Comparison of ENCODE assay signal across 33 cellular contexts in the genomic region with DNA sequence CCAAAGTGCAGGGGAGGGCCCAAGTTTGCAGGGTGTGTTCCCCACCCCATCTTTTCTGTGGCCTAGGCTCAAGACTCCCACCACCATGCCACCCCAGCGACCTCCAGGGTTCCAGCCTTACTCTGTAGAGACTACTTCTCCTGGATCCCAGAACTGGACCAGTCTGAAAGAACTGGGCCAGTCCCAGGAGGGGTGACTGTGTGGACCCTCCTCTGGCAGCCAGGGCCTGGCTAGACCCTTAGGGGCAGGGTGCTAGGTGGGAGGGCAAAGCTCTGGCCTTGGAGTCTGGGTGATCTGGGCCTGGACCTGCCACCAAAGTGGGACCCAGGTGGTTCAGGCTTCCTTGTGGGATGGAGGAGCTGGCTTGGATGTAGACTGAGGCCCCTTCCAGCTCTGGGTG. TPM values are rescaled to one million over a fixed set of nuclear protein-coding genes. Genes with fewer than 3 reads are reported as not detected.
DNase-seq lines count a peak whose midpoint lies in the region; ATAC-seq and TF ChIP-seq lines count a peak whose summit lies in the region.
"Had no signal": no experiment of that assay in that cellular context is flagged by ENCODE, and none has a peak within 500 bp of the region (broad histone marks: within the 10 kb centered on the region; RNA-seq: fewer than 3 reads in every experiment).

No MANE protein-coding gene starts in this region.

- DNase-seq in H9 (peak; percentile 7), adrenal gland (peak in 2 of 7 donors; percentile 17 to 38), mesenteric fat pad (ENCODE audit: low spot score) (peak; percentile 64), stomach (peak; percentile 11), COLO668 (lab: John Stamatoyannopoulos, UW; ENCODE audit: unreplicated experiment) (no peak), NCI-H748 (lab: John Stamatoyannopoulos, UW; ENCODE audit: unreplicated experiment) (no peak)
- DNase-seq: activated CD4-positive, alpha-beta T cell treated with anti-CD3 and anti-CD28 coated beads for 4 hours; activated CD8-positive, alpha-beta T cell treated with anti-CD3 and anti-CD28 coated beads, Interleukin-2, amount 10 ng/mL, durations not matched to agents 7 days and 5 days; activated effector memory CD4-positive, alpha-beta T cell treated with anti-CD3 and anti-CD28 coated beads, Interleukin-2, amount 50 U/mL, for 16 hours; activated naive CD8-positive, alpha-beta T cell treated with anti-CD3 and anti-CD28 coated beads, Interleukin-2, amount 10 ng/mL, durations not matched to agents 7 days and 5 days; activated T-cell treated with anti-CD3 and anti-CD28 coated beads, Interleukin-2, amount 50 U/mL, for 24 hours; esophagus squamous epithelium; foreskin keratinocyte; left colon; NCI-H510A; stimulated activated CD4-positive, alpha-beta T cell treated with anti-CD3 and anti-CD28 coated beads, Interleukin-4, amount 100 ng/mL, for 1 hour; T1000; upper lobe of left lung had no signal

- H3K9me3 Mint-ChIP-seq in H9, result no peaks in the 10 kb centered on the region
- H3K9me3 Mint-ChIP-seq: activated naive CD8-positive, alpha-beta T cell treated with anti-CD3 and anti-CD28 coated beads, Interleukin-2, amount 10 ng/mL, durations not matched to agents 7 days and 5 days; activated T-cell treated with anti-CD3 and anti-CD28 coated beads, Interleukin-2, amount 50 U/mL, for 24 hours; central memory CD8-positive, alpha-beta T cell; memory B cell had no signal

- no peaks in the 10 kb centered on the region for H3K79me2 ChIP-seq in H9 (ENCODE audit: insufficient read depth, low read length)

- H3K4me1 ChIP-seq in H9 (ENCODE audit: insufficient read depth, low read length) (no peaks in the 10 kb centered on the region; the same call in 1 of the 2 replicates), adrenal gland (replicated peaks in 1 of 2) (peaks cover 0 to 39% of the 10 kb centered on the region in 2 donors), stomach (peaks cover 0 to 13% (median 4%) of the 10 kb centered on the region in 4 donors)
- H3K4me1 ChIP-seq: BLaER1 treated with 17β-estradiol and CSF1 and Interleukin-3, amounts not matched to agents 10 nM and 100 nM; esophagus squamous epithelium; foreskin keratinocyte; upper lobe of left lung had no signal

- H3K4me3 ChIP-seq in adrenal gland (no peak overlapping the region), stomach (no peak overlapping the region)
- H3K4me3 ChIP-seq: BLaER1 treated with 17β-estradiol and CSF1 and Interleukin-3, amounts not matched to agents 10 nM and 100 nM; esophagus squamous epithelium; upper lobe of left lung had no signal

- no peak for TF ChIP-seq POLR2A in adrenal gland (IDR thresholded peaks at IDR 0.05)
- TF ChIP-seq POLR2A in stomach (IDR thresholded peaks at IDR 0.05), result no peak

- H3K36me3 ChIP-seq in adrenal gland (replicated peaks in 1 of 2) (no peaks in the 10 kb centered on the region), stomach (no peaks in the 10 kb centered on the region)
- H3K36me3 ChIP-seq: BLaER1 treated with 17β-estradiol and CSF1 and Interleukin-3, amounts not matched to agents 10 nM and 100 nM; esophagus squamous epithelium; upper lobe of left lung had no signal

- no peak overlapping the region for H4K91ac ChIP-seq in H9 (ENCODE audit: insufficient read length, low read depth, low read length)

- no peak overlapping the region for H3K14ac ChIP-seq in H9 (ENCODE audit: insufficient read depth, low read length)

- H4K20me1 ChIP-seq in H9 (ENCODE audit: control insufficient read depth, insufficient read depth, insufficient read length), result no peaks in the 10 kb centered on the region
- H4K20me1 ChIP-seq: BLaER1 treated with 17β-estradiol and CSF1 and Interleukin-3, amounts not matched to agents 10 nM and 100 nM had no signal

- no peak overlapping the region for H3K18ac ChIP-seq in H9 (ENCODE audit: insufficient read length, low read depth, low read length)

- H3K27ac ChIP-seq in H9 (ENCODE audit: insufficient read length, low read depth, low read length) (no peak overlapping the region), adrenal gland (peak overlapping the region in 3 of 5 donors; percentile 17 to 76 (median 45)), stomach (no peak overlapping the region)
- H3K27ac ChIP-seq: BLaER1 treated with 17β-estradiol and CSF1 and Interleukin-3, amounts not matched to agents 10 nM and 100 nM; esophagus squamous epithelium; foreskin keratinocyte; RWPE1; upper lobe of left lung; VCaP had no signal

- no peak overlapping the region for H3K4me2 ChIP-seq in H9 (ENCODE audit: insufficient read depth, insufficient read length, low read length)
- H3K4me2 ChIP-seq: BLaER1 treated with 17β-estradiol and CSF1 and Interleukin-3, amounts not matched to agents 10 nM and 100 nM had no signal

- no peak overlapping the region for H2BK12ac ChIP-seq in H9 (ENCODE audit: insufficient read length, low read depth, low read length)

- H3K27me3 Mint-ChIP-seq in H9 (ENCODE audit: low read depth), result peaks cover 7% of the 10 kb centered on the region
- H3K27me3 Mint-ChIP-seq: activated naive CD8-positive, alpha-beta T cell treated with anti-CD3 and anti-CD28 coated beads, Interleukin-2, amount 10 ng/mL, durations not matched to agents 7 days and 5 days; progenitor cell of endocrine pancreas had no signal

- H3K27ac Mint-ChIP-seq in H9, result no peak overlapping the region
- H3K27ac Mint-ChIP-seq: activated CD8-positive, alpha-beta T cell treated with anti-CD3 and anti-CD28 coated beads, Interleukin-2, amount 10 ng/mL, durations not matched to agents 7 days and 5 days; activated naive CD8-positive, alpha-beta T cell treated with anti-CD3 and anti-CD28 coated beads, Interleukin-2, amount 10 ng/mL, durations not matched to agents 7 days and 5 days; activated T-cell treated with anti-CD3 and anti-CD28 coated beads, Interleukin-2, amount 50 U/mL, for 24 hours; memory B cell; progenitor cell of endocrine pancreas had no signal

- no peak overlapping the region for H2BK120ac ChIP-seq in H9 (ENCODE audit: low read depth, low read length, poor library complexity, severe bottlenecking)

- no peak for TF ChIP-seq EP300 in stomach (IDR thresholded peaks at IDR 0.05)

- no peak overlapping the region for H2BK5ac ChIP-seq in H9 (ENCODE audit: insufficient read length, low read length)

- no CpG with 5 or more reads among the region's 1 CpG for WGBS in H9 (ENCODE audit: extremely low coverage, insufficient read length, low lambda C conversion rate)
- WGBS in adrenal gland, 4 donors, result 92 to 96% methylated on average over 1 of the region's 1 CpG; no CpG with 5 or more reads in 2 of the 4 donors
- WGBS in stomach, 5 donors, result 83 to 100% (median 94%) methylated on average over 1 of the region's 1 CpG

- no peak overlapping the region for H3K56ac ChIP-seq in H9 (ENCODE audit: insufficient read length, low read depth, low read length)

- H2BK15ac ChIP-seq in H9 (ENCODE audit: low read depth, low read length), result no peak overlapping the region

- H3T11ph ChIP-seq in H9 (ENCODE audit: low read length), result no peak overlapping the region

- H3K4ac ChIP-seq in H9 (ENCODE audit: low read depth, low read length), result no peak overlapping the region

- no peak overlapping the region for H4K5ac ChIP-seq in H9 (ENCODE audit: insufficient read length, low read depth, low read length)

- H3K23ac ChIP-seq in H9 (ENCODE audit: insufficient read length, low read depth, low read length), result no peak overlapping the region

- H3K36me3 Mint-ChIP-seq in H9 (ENCODE audit: insufficient read depth in 1 of 3, low read depth in 3 of 3), result no peaks in the 10 kb centered on the region
- H3K36me3 Mint-ChIP-seq: activated naive CD8-positive, alpha-beta T cell treated with anti-CD3 and anti-CD28 coated beads, Interleukin-2, amount 10 ng/mL, durations not matched to agents 7 days and 5 days; memory B cell had no signal

- H3K4me1 Mint-ChIP-seq in H9, result peaks cover 15 to 28% of the 10 kb centered on the region in 2 experiments
- H3K4me1 Mint-ChIP-seq: activated naive CD8-positive, alpha-beta T cell treated with anti-CD3 and anti-CD28 coated beads, Interleukin-2, amount 10 ng/mL, durations not matched to agents 7 days and 5 days; central memory CD8-positive, alpha-beta T cell; memory B cell had no signal

- H3K9me3 ChIP-seq in H9 (ENCODE audit: control insufficient read depth, low read depth, low read length) (no peaks in the 10 kb centered on the region), adrenal gland (replicated peaks in 1 of 3) (no peaks in the 10 kb centered on the region), stomach (no peaks in the 10 kb centered on the region)
- H3K9me3 ChIP-seq: BLaER1 treated with 17β-estradiol and CSF1 and Interleukin-3, amounts not matched to agents 10 nM and 100 nM; esophagus squamous epithelium; upper lobe of left lung had no signal

- H3K27me3 ChIP-seq in H9 (ENCODE audit: insufficient read depth, low read length) (no peaks in the 10 kb centered on the region), adrenal gland (no peaks in the 10 kb centered on the region), stomach (peaks cover 0 to 5% (median 0%) of the 10 kb centered on the region in 3 donors)
- H3K27me3 ChIP-seq: BLaER1 treated with 17β-estradiol and CSF1 and Interleukin-3, amounts not matched to agents 10 nM and 100 nM; upper lobe of left lung had no signal

- H3K23me2 ChIP-seq in H9 (ENCODE audit: insufficient read length, low read depth, low read length, poor library complexity, severe bottlenecking), result no peaks in the 10 kb centered on the region

- TF ChIP-seq CTCF in H9 (conservative IDR thresholded peaks at IDR 0.05) (no peak), adrenal gland (IDR thresholded peaks at IDR 0.05) (no peak), stomach (IDR thresholded peaks at IDR 0.05) (no peak)

- no peak overlapping the region for H3K9ac ChIP-seq in H9 (ENCODE audit: extremely low read depth, insufficient read length, low read length)
- H3K9ac ChIP-seq: BLaER1 treated with 17β-estradiol and CSF1 and Interleukin-3, amounts not matched to agents 10 nM and 100 nM had no signal

- H2AK5ac ChIP-seq in H9 (ENCODE audit: insufficient read length, low read length), result no peak overlapping the region

- intact Hi-C loops in adrenal gland (cut with DNase I), result no loop called here
- intact Hi-C loops in stomach (cut with DNase I; ENCODE audit: low total_unique reads), result no loop called here

- no peak overlapping the region for H3K4me3 Mint-ChIP-seq in H9
- H3K4me3 Mint-ChIP-seq: activated CD8-positive, alpha-beta T cell treated with anti-CD3 and anti-CD28 coated beads, Interleukin-2, amount 10 ng/mL, durations not matched to agents 7 days and 5 days; activated naive CD8-positive, alpha-beta T cell treated with anti-CD3 and anti-CD28 coated beads, Interleukin-2, amount 10 ng/mL, durations not matched to agents 7 days and 5 days; activated T-cell treated with anti-CD3 and anti-CD28 coated beads, Interleukin-2, amount 50 U/mL, for 24 hours; central memory CD8-positive, alpha-beta T cell; memory B cell had no signal

- H2BK20ac ChIP-seq in H9 (ENCODE audit: low read depth, low read length, poor library complexity, severe bottlenecking), result no peak overlapping the region

- H2AFZ ChIP-seq in H9 (ENCODE audit: low read length), result no peak overlapping the region

- no peak for ATAC-seq in activated CD4-positive, CD25-positive, alpha-beta regulatory T cell treated with anti-CD3 and anti-CD28 coated beads, Interleukin-2, amount 50 U/mL, for 24 hours
- no peak for ATAC-seq in GM18861 (IDR thresholded peaks at IDR 0.05; ENCODE audit: unreplicated experiment)
- ATAC-seq: activated CD8-positive, alpha-beta T cell treated with anti-CD3 and anti-CD28 coated beads, Interleukin-2, amount 10 ng/mL, durations not matched to agents 7 days and 5 days; foreskin keratinocyte; left colon had no signal

- no peak overlapping the region for H4K8ac ChIP-seq in H9 (replicated peaks; ENCODE audit: insufficient read length, low read depth, low read length)

- no peaks in the 10 kb centered on the region for H3K79me1 ChIP-seq in H9 (ENCODE audit: insufficient read depth, low read depth, low read length, poor library complexity, severe bottlenecking)

RNA-seq across cellular contexts. Expression of gene ACCSL, which starts 41.8 kb away (rescaled TPM):
- not detected in 2 replicates for total RNA-seq in H9 (2021)
- total RNA-seq in adrenal gland, result not detected
- not detected for polyA plus RNA-seq in adrenal gland
- total RNA-seq in mesenteric fat pad, result not detected
- not detected for total RNA-seq in stomach
- polyA plus RNA-seq in stomach, result not detected
- total RNA-seq: activated CD8-positive, alpha-beta T cell treated with anti-CD3 and anti-CD28 coated beads, Interleukin-2, amount 10 ng/mL, durations not matched to agents 7 days and 5 days; activated naive CD8-positive, alpha-beta T cell treated with anti-CD3 and anti-CD28 coated beads, Interleukin-2, amount 10 ng/mL, durations not matched to agents 7 days and 5 days; astrocyte; dermis microvascular lymphatic vessel endothelial cell; esophagus squamous epithelium; foreskin keratinocyte; G401; HT1080; left colon; OCI-LY7; progenitor cell of endocrine pancreas; sciatic nerve; subcutaneous adipose tissue; upper lobe of left lung had no signal
- polyA plus RNA-seq: foreskin keratinocyte had no signal

Comparison
In these comparisons a context has a peak if more than half of its experiments do, and no peak if none do; other contexts are left out.
1. DNase-seq: peak in H9 (single experiment), mesenteric fat pad (single experiment) and stomach (single experiment); none in COLO668 (single experiment) and NCI-H748 (single experiment).
2. H3K27ac ChIP-seq: peak in adrenal gland (3 of 5); none in H9 (single experiment) and stomach (0 of 5).